25 cellular contexts compared by ENCODE assay signal in genomic region chr11:20164152-20164551, GRCh38. TPM values are rescaled to one million over a fixed set of nuclear protein-coding genes. Genes with fewer than 3 reads are reported as not detected.
A peak's percentile ranks its signal among the peaks of the same experiment; 100 is the strongest.
DNase-seq lines count a peak whose midpoint lies in the region; ATAC-seq, FAIRE-seq and TF ChIP-seq lines count a peak whose summit lies in the region.
"Had no signal": no experiment of that assay in that cellular context is flagged by ENCODE, and none has a peak within 500 bp of the region (broad histone marks: within the 10 kb centered on the region; RNA-seq: fewer than 3 reads in every experiment).

No MANE protein-coding gene starts in this region.

- H2BK120ac ChIP-seq in H1 (replicated peaks; ENCODE audit: low read depth, low read length): no peak overlapping the region

- H2AFZ ChIP-seq in H1 (ENCODE audit: low read length): no peak overlapping the region
- H2AFZ ChIP-seq: PC-9 had no signal

- peaks cover 14% of the 10 kb centered on the region for H3K9me3 ChIP-seq in CD4-positive, alpha-beta T cell (ENCODE audit: control insufficient read depth, low read length)
- H3K9me3 ChIP-seq in HUES64 (ENCODE audit: insufficient read depth, low read depth, low read length) (no peaks in the 10 kb centered on the region), H1 (ENCODE audit: insufficient read depth in 2 of 2, low read depth in 1 of 2, low read length in 1 of 2) (no peaks in the 10 kb centered on the region)
- H3K9me3 ChIP-seq: sigmoid colon had no signal

- no peak overlapping the region for H2BK12ac ChIP-seq in H1 (ENCODE audit: low read depth, low read length)

- DNase-seq in CD4-positive, alpha-beta T cell: no peak
- DNase-seq in H1 (ENCODE audit: low read depth in 1 of 2, low spot score in 2 of 2) (no peak), hepatic stellate cell (ENCODE audit: low spot score) (no peak), Calu3 (no peak), T1000 (lab: John Stamatoyannopoulos, UW) (no peak)
- no peak for DNase-seq in naive thymus-derived CD8-positive, alpha-beta T cell
- DNase-seq: activated CD8-positive, alpha-beta memory T cell treated with anti-CD3 and anti-CD28 coated beads, Interleukin-2, amount 50 U/mL, for 48 hours; activated gamma-delta T cell; amygdala; effector CD4-positive, alpha-beta T cell; NCI-H1436 treated with DMSO at 0.1 percent for 48 hours; ovary; PC-9; SHP77 treated with DMSO at 0.1 percent for 48 hours; sigmoid colon; T-cell had no signal

- BruUV-seq in Calu3 (replicated peaks; lab: Mats Ljungman, UMichigan): no TSS peak

- no peak overlapping the region for H2AK5ac ChIP-seq in H1 (ENCODE audit: low read depth, low read length)

- H2BK15ac ChIP-seq in H1 (ENCODE audit: low read length): no peak overlapping the region

- FAIRE-seq in H1 (lab: Jason Lieb, UNC): no peak

- CTCF ChIA-PET in CD4-positive, alpha-beta T cell (lab: Charles Lee): interaction anchor here (1.4 kb wide), 1 partner anchor 31 kb away, joined by 3 read pairs; no protein-coding TSS in a partner anchor
- CTCF ChIA-PET in H1 (lab: Charles Lee; ENCODE audit: partially characterized antibody): interaction anchor here (0.6 to 5.6 kb wide), 10 partner anchors 9 to 189 kb away, joined by 3 to 33 read pairs (median 4); no protein-coding TSS in a partner anchor
- CTCF ChIA-PET in Calu3 (lab: Charles Lee): no interaction called here

- peaks cover 40% of the 10 kb centered on the region for H3K4me1 Mint-ChIP-seq in CD4-positive, alpha-beta T cell (ENCODE audit: low read depth)
- H3K4me1 Mint-ChIP-seq in naive thymus-derived CD8-positive, alpha-beta T cell: peaks cover 14 to 31% (median 23%) of the 10 kb centered on the region in 4 donors
- H3K4me1 Mint-ChIP-seq in Calu3 (ENCODE audit: low read depth, unreplicated experiment): no peaks in the 10 kb centered on the region

- H4K8ac ChIP-seq in H1 (ENCODE audit: extremely low read depth, insufficient read depth, low read length): no peak overlapping the region

- no peak for TF ChIP-seq CTCF in CD4-positive, alpha-beta T cell (IDR thresholded peaks at IDR 0.05)
- TF ChIP-seq CTCF in H1 (IDR thresholded peaks at IDR 0.05; ENCODE audit: control extremely low read depth in 1 of 3, insufficient read depth in 1 of 3, low read depth in 1 of 3, low read length in 3 of 3): no peak
- no peak for TF ChIP-seq CTCF in Calu3 (IDR thresholded peaks at IDR 0.05; ENCODE audit: unreplicated experiment)

- H3K27ac ChIP-seq in CD4-positive, alpha-beta T cell (ENCODE audit: low read depth, low read length): no peak overlapping the region
- no peak overlapping the region for H3K27ac ChIP-seq in HUES64 (ENCODE audit: low read depth, low read length)
- no peak overlapping the region for H3K27ac ChIP-seq in H1 (ENCODE audit: low read depth, low read length)
- H3K27ac ChIP-seq: BLaER1 treated with 17β-estradiol and CSF1 and Interleukin-3, amounts not matched to agents 10 nM and 100 nM; esophagus muscularis mucosa; HL-60; ovary; PC-9; sigmoid colon had no signal

- H3K36me3 ChIP-seq in HUES64 (ENCODE audit: insufficient read depth, low read length) (no peaks in the 10 kb centered on the region), H1 (ENCODE audit: control insufficient read depth in 2 of 4, insufficient read depth in 4 of 4, low read length in 3 of 4) (no peaks in the 10 kb centered on the region)
- H3K36me3 ChIP-seq: BLaER1 treated with 17β-estradiol and CSF1 and Interleukin-3, amounts not matched to agents 10 nM and 100 nM; esophagus muscularis mucosa; ovary; sigmoid colon had no signal

- H3K27ac Mint-ChIP-seq in CD4-positive, alpha-beta T cell: no peak overlapping the region
- no peak overlapping the region for H3K27ac Mint-ChIP-seq in naive thymus-derived CD8-positive, alpha-beta T cell
- no peak overlapping the region for H3K27ac Mint-ChIP-seq in Calu3 (ENCODE audit: unreplicated experiment)
- H3K27ac Mint-ChIP-seq: T-cell had no signal

- H3K14ac ChIP-seq in H1 (ENCODE audit: insufficient read length): no peak overlapping the region

- H3K4me3 ChIP-seq in HUES64 (ENCODE audit: low read length) (peak overlapping the region; percentile 44), H1 (ENCODE audit: extremely low read depth in 1 of 4, insufficient read depth in 2 of 4, low read depth in 3 of 4, low read length in 4 of 4) (peak overlapping the region; percentile 11 to 56 (median 33); a peak in 6 of 8 replicates)
- H3K4me3 ChIP-seq: PC-9 had no signal

- H3K18ac ChIP-seq in H1 (ENCODE audit: extremely low read depth, low read length): no peak overlapping the region

- no peak overlapping the region for H4K5ac ChIP-seq in H1 (ENCODE audit: insufficient read length, low read depth, low read length)

- TF ChIP-seq POLR2A in H1 (IDR thresholded peaks at IDR 0.05; ENCODE audit: control extremely low read depth in 1 of 2, low read depth in 2 of 2, low read length in 2 of 2): no peak

- POLR2A ChIA-PET in CD4-positive, alpha-beta T cell (lab: Charles Lee): no interaction called here
- POLR2A ChIA-PET in H1 (lab: Charles Lee; ENCODE audit: partially characterized antibody): interaction anchor here (0.7 kb wide), 1 partner anchor 247 kb away, joined by 3 read pairs; no protein-coding TSS in a partner anchor
- POLR2A ChIA-PET in naive thymus-derived CD8-positive, alpha-beta T cell (lab: Charles Lee): no interaction called here

- peaks cover 17% of the 10 kb centered on the region for H3K23me2 ChIP-seq in H1 (ENCODE audit: low read depth, low read length)

- H3K4me3 Mint-ChIP-seq in CD4-positive, alpha-beta T cell: peak overlapping the region; percentile 27
- H3K4me3 Mint-ChIP-seq in naive thymus-derived CD8-positive, alpha-beta T cell: peak overlapping the region in 6 of 10 donors; percentile 41 to 87 (median 60)
- H3K4me3 Mint-ChIP-seq in Calu3 (ENCODE audit: low read depth, unreplicated experiment): no peak overlapping the region

- intact Hi-C loops in CD4-positive, alpha-beta T cell (cut with DNase I, micrococcal nuclease): no loop called here
- intact Hi-C loops in Calu3 (cut with micrococcal nuclease; ENCODE audit: unreplicated experiment): no loop called here

- H3K4me1 ChIP-seq in HUES64 (ENCODE audit: insufficient read depth, low read length) (peaks cover 42% of the 10 kb centered on the region), H1 (replicated peaks in 1 of 4; ENCODE audit: control insufficient read depth in 3 of 4, insufficient read depth in 4 of 4, low read length in 3 of 4) (peaks cover 12 to 31% (median 16%) of the 10 kb centered on the region in 4 experiments)

- no peaks in the 10 kb centered on the region for H3K36me3 Mint-ChIP-seq in CD4-positive, alpha-beta T cell (ENCODE audit: low read depth)
- peaks cover under 1 to 9% (median 6%) of the 10 kb centered on the region in 3 donors for H3K36me3 Mint-ChIP-seq in naive thymus-derived CD8-positive, alpha-beta T cell
- no peaks in the 10 kb centered on the region for H3K36me3 Mint-ChIP-seq in Calu3 (ENCODE audit: insufficient read depth, unreplicated experiment)
- H3K36me3 Mint-ChIP-seq: IgD-negative memory B cell had no signal

- H2BK5ac ChIP-seq in H1 (ENCODE audit: low read depth, low read length): no peak overlapping the region

- 10% methylated on average over 11 of the region's 11 CpGs for WGBS in HUES64
- WGBS in H1 (ENCODE audit: extremely low coverage in 1 of 2, insufficient coverage in 1 of 2, insufficient read length in 1 of 2, insufficient replicate concordance in 2 of 2, low coverage in 1 of 2, low lambda C conversion rate in 2 of 2, missing lambda C conversion rate in 1 of 2), 2 experiments: 4% methylated on average over 11 of the region's 11 CpGs; no CpG with 5 or more reads in 1 of the 2 experiments

- H3K9me3 Mint-ChIP-seq in CD4-positive, alpha-beta T cell: no peaks in the 10 kb centered on the region
- peaks cover 0 to 28% (median 2%) of the 10 kb centered on the region in 9 donors for H3K9me3 Mint-ChIP-seq in naive thymus-derived CD8-positive, alpha-beta T cell
- no peaks in the 10 kb centered on the region for H3K9me3 Mint-ChIP-seq in Calu3 (ENCODE audit: low read depth, unreplicated experiment)

- H3K9ac ChIP-seq in HUES64 (ENCODE audit: low read depth, low read length) (no peak overlapping the region), H1 (replicated peaks in 1 of 4; ENCODE audit: extremely low read depth in 1 of 4, low read depth in 3 of 4, low read length in 3 of 4) (no peak overlapping the region)
- H3K9ac ChIP-seq: BLaER1 treated with 17β-estradiol and CSF1 and Interleukin-3, amounts not matched to agents 10 nM and 100 nM had no signal

- H3K79me2 ChIP-seq in H1 (ENCODE audit: control insufficient read depth in 1 of 2, insufficient read depth in 2 of 2, low read length in 2 of 2): no peaks in the 10 kb centered on the region

- H3K27me3 Mint-ChIP-seq in CD4-positive, alpha-beta T cell: peaks cover 94% of the 10 kb centered on the region
- H3K27me3 Mint-ChIP-seq in naive thymus-derived CD8-positive, alpha-beta T cell: peaks cover 65 to 97% (median 84%) of the 10 kb centered on the region in 5 donors
- peaks cover 94% of the 10 kb centered on the region for H3K27me3 Mint-ChIP-seq in Calu3 (ENCODE audit: unreplicated experiment)

- H4K20me1 ChIP-seq in H1 (replicated peaks in 1 of 2; ENCODE audit: control insufficient read depth in 1 of 2, insufficient read depth in 2 of 2, low read length in 2 of 2): peaks cover 3 to 15% of the 10 kb centered on the region in 2 experiments

- H3K4me2 ChIP-seq in H1 (ENCODE audit: insufficient read depth in 1 of 2, low read depth in 2 of 2, low read length in 2 of 2): peak overlapping the region; percentile 78 to 85
- H3K4me2 ChIP-seq: PC-9 had no signal

- H3K4ac ChIP-seq in H1 (replicated peaks; ENCODE audit: insufficient read length, low read depth, low read length): no peak overlapping the region

- TF ChIP-seq EP300 in H1 (IDR thresholded peaks at IDR 0.05; ENCODE audit: borderline replicate concordance in 1 of 2, low read depth in 2 of 2, low read length in 2 of 2): no peak

- peaks cover 90% of the 10 kb centered on the region for H3K27me3 ChIP-seq in CD4-positive, alpha-beta T cell (ENCODE audit: control insufficient read depth, insufficient read depth, low read length)
- H3K27me3 ChIP-seq in HUES64 (ENCODE audit: insufficient read depth, low read length): peaks cover 100% of the 10 kb centered on the region
- peaks cover 47 to 93% (median 79%) of the 10 kb centered on the region in 4 experiments for H3K27me3 ChIP-seq in H1 (replicated peaks in 1 of 4; ENCODE audit: control insufficient read depth in 3 of 4, extremely low read depth in 1 of 4, insufficient read depth in 3 of 4, low read length in 3 of 4)
- H3K27me3 ChIP-seq: ovary had no signal

- H2BK20ac ChIP-seq in H1 (ENCODE audit: low read length): no peak overlapping the region

- no peak overlapping the region for H3K23ac ChIP-seq in H1 (ENCODE audit: insufficient read length)

- no peaks in the 10 kb centered on the region for H3K79me1 ChIP-seq in H1 (ENCODE audit: low read depth, low read length)

- no peak overlapping the region for H3K56ac ChIP-seq in H1 (replicated peaks; ENCODE audit: insufficient read length, low read depth, low read length)

- H4K91ac ChIP-seq in H1 (replicated peaks; ENCODE audit: insufficient read length, low read length): no peak overlapping the region

- TF ChIP-seq RAD21 in H1 (IDR thresholded peaks at IDR 0.05 in 1 of 2, conservative IDR thresholded peaks at IDR 0.05 in 1 of 2; ENCODE audit: low read depth in 2 of 2, low read length in 2 of 2): no peak

- ATAC-seq in CD4-positive, alpha-beta T cell (ENCODE audit: poor library complexity): no peak
- no peak for ATAC-seq in naive thymus-derived CD8-positive, alpha-beta T cell
- ATAC-seq in GM19455 (IDR thresholded peaks at IDR 0.05; ENCODE audit: unreplicated experiment): no peak

RNA-seq across cellular contexts. Expression of gene DBX1, which starts 3.9 kb away (rescaled TPM):
- under 1 TPM; 0.17 to 0.19 TPM for total RNA-seq in CD4-positive, alpha-beta T cell
- 0.60 TPM for polyA plus RNA-seq in HUES64 (2013, experiment 1 of 2)
- polyA plus RNA-seq in HUES64 (2013, experiment 2 of 2): 1.2 TPM
- not detected in 2 replicates for total RNA-seq in H1 (2021; fragmentation: NEBNext Ultra II Directional; extraction: Animal tissue kit (Norgen Biotek cat#: 25700))
- polyA plus RNA-seq in H1 (2011; rRNA removed): 0.05 TPM in 1 of 2 replicates, not detected in the other
- polyA plus RNA-seq in H1 (2011; cell fraction: cytosol; rRNA removed): 0.09 TPM
- polyA plus RNA-seq in H1 (2011; cell fraction: nucleus; rRNA removed): not detected
- polyA plus RNA-seq in H1 (2012, experiment 1 of 2): 0.19 TPM in 1 of 4 replicates, not detected in the others
- polyA plus RNA-seq in H1 (2012, experiment 2 of 2): not detected
- 0.04 TPM for polyA plus RNA-seq in H1 (2013, experiment 1 of 2)
- not detected for polyA plus RNA-seq in H1 (2013, experiment 2 of 2)
- polyA minus RNA-seq in H1 (2011; rRNA and poly(A)+ RNA removed): not detected in 2 replicates
- polyA minus RNA-seq in H1 (2011; cell fraction: cytosol; rRNA and poly(A)+ RNA removed): not detected
- not detected for polyA minus RNA-seq in H1 (2011; cell fraction: nucleus; rRNA and poly(A)+ RNA removed)
- total RNA-seq in naive thymus-derived CD8-positive, alpha-beta T cell: not detected
- under 1 TPM in 1 of 3 donors, not detected in 2; 0.15 TPM for polyA plus RNA-seq in naive thymus-derived CD8-positive, alpha-beta T cell
- not detected in 2 replicates for total RNA-seq in Calu3 (2022)
- total RNA-seq: esophagus muscularis mucosa, left lobe of liver, MCF 10A, ovary, PC-9, sigmoid colon, subcutaneous adipose tissue, T-cell had no signal
- polyA plus RNA-seq: IgD-negative memory B cell, ovary, sigmoid colon had no signal
